Comparison of ENCODE assay signal across 19 cellular contexts in the genomic region with DNA sequence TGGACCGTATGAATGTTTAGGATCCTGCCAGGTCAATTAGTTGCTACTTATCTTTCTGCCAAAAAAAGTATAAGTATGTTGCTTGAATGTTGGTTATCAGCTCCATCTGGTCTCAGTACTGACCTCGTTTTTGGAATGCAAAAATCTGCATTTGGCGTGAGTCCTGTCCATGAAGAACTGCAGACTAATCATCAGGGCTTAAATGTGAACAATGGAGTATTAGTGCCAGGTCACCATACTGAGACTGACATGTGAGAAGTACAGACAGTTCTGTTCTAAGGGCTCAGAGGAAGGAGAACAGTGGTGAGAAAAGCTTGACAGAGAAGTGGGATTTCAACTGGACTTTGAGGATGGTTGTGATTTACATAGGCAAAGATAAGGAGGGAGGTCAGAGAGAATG.
"Had no signal": no experiment of that assay in that cellular context is flagged by ENCODE, and none has a peak within 500 bp of the region (broad histone marks: within the 10 kb centered on the region; RNA-seq: fewer than 3 reads in every experiment).

No MANE protein-coding gene starts in this region.

- H3K27ac ChIP-seq: ascending aorta, epithelial cell of prostate, gastroesophageal sphincter, heart left ventricle, thyroid gland had no signal

- DNase-seq: activated CD4-positive, alpha-beta T cell treated with anti-CD3 and anti-CD28 coated beads for 48 hours; activated CD4-positive, CD25-positive, alpha-beta regulatory T cell; activated CD8-positive, alpha-beta memory T cell treated with anti-CD3 and anti-CD28 coated beads, Interleukin-2, amount 10 ng/mL, durations not matched to agents 7 days and 5 days; activated CD8-positive, alpha-beta T cell treated with anti-CD3 and anti-CD28 coated beads for 36 hours; activated gamma-delta T cell treated with Interleukin-2 at 50 U/mL for 16 hours; cerebellar nuclear complex; cortex of kidney; endodermal cell; heart left ventricle; retina; stimulated activated CD4-positive, alpha-beta T cell treated with anti-CD3 and anti-CD28 coated beads, Interleukin-12 subunit alpha, Interleukin-12 subunit beta, amount 100 ng/mL, for 4 hours; stimulated activated CD4-positive, alpha-beta T cell treated with anti-CD3 and anti-CD28 coated beads, Interleukin-4, amount 100 ng/mL, for 4 hours; stimulated activated naive CD8-positive, alpha-beta T cell treated with anti-CD3 and anti-CD28 coated beads, Interleukin-15, Interleukin-2, amounts not matched to agents 100 U/mL and 50 U/mL, for 24 hours; SW 1271; T-helper 17 cell; thyroid gland had no signal

- H3K9me3 ChIP-seq: thyroid gland had no signal

- H3K4me1 ChIP-seq: ascending aorta, gastroesophageal sphincter, heart left ventricle, thyroid gland had no signal

- H3K27me3 ChIP-seq: ascending aorta, gastroesophageal sphincter, heart left ventricle, thyroid gland had no signal

- ATAC-seq: activated CD8-positive, alpha-beta memory T cell treated with anti-CD3 and anti-CD28 coated beads, Interleukin-2, amount 10 ng/mL, durations not matched to agents 7 days and 5 days; activated CD8-positive, alpha-beta T cell treated with anti-CD3 and anti-CD28 coated beads for 36 hours; gastroesophageal sphincter; stimulated activated naive CD8-positive, alpha-beta T cell treated with anti-CD3 and anti-CD28 coated beads, Interleukin-15, Interleukin-2, amounts not matched to agents 100 U/mL and 50 U/mL, for 24 hours; T-helper 17 cell had no signal

- H3K4me3 ChIP-seq: ascending aorta, gastroesophageal sphincter, heart left ventricle, thyroid gland had no signal

- H3K36me3 ChIP-seq: ascending aorta, gastroesophageal sphincter, heart left ventricle, thyroid gland had no signal
